Comparison of ENCODE assay signal across 1 cellular context in the genomic region with DNA sequence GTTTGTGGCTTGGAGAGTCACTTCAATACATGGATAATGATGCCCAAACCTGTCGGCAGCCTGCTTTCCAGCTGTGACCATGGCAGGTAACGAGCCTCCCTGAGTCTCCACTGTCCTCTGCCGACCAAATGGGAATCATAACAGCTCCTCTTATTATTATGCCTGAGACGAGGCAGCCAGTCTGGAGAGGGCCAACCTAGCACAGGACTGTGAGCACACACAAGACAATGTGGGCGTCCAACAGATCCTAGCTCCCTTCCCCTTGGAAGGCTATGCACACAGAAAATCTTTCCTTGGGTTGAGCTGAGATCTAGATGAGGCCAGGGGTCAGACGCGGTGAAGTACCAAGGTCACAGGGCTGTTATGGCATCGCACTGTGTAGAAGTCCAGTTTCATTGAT.
TF ChIP-seq lines count a peak whose summit lies in the region.

No MANE protein-coding gene starts in this region.

TF ChIP-seq in HepG2, 621 proteins besides CTCF, POLR2A, EP300 and RAD21 (continued from another document):
- TF ChIP-seq, protein P1, sequence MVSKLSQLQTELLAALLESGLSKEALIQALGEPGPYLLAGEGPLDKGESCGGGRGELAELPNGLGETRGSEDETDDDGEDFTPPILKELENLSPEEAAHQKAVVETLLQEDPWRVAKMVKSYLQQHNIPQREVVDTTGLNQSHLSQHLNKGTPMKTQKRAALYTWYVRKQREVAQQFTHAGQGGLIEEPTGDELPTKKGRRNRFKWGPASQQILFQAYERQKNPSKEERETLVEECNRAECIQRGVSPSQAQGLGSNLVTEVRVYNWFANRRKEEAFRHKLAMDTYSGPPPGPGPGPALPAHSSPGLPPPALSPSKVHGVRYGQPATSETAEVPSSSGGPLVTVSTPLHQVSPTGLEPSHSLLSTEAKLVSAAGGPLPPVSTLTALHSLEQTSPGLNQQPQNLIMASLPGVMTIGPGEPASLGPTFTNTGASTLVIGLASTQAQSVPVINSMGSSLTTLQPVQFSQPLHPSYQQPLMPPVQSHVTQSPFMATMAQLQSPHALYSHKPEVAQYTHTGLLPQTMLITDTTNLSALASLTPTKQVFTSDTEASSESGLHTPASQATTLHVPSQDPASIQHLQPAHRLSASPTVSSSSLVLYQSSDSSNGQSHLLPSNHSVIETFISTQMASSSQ (IDR thresholded peaks at IDR 0.05; ENCODE audit: low read depth): no peak
- TF ChIP-seq, protein P1 (CRISPR knock-in tag; IDR thresholded peaks at IDR 0.05; ENCODE audit: borderline replicate concordance): no peak
- TF ChIP-seq KDM5B (CRISPR knock-in tag; IDR thresholded peaks at IDR 0.05; ENCODE audit: borderline replicate concordance) (no peak), ZNF761 (CRISPR knock-in tag; conservative IDR thresholded peaks at IDR 0.05) (no peak)
